ENCODE assay signal across 9 cellular contexts in the genomic region with DNA sequence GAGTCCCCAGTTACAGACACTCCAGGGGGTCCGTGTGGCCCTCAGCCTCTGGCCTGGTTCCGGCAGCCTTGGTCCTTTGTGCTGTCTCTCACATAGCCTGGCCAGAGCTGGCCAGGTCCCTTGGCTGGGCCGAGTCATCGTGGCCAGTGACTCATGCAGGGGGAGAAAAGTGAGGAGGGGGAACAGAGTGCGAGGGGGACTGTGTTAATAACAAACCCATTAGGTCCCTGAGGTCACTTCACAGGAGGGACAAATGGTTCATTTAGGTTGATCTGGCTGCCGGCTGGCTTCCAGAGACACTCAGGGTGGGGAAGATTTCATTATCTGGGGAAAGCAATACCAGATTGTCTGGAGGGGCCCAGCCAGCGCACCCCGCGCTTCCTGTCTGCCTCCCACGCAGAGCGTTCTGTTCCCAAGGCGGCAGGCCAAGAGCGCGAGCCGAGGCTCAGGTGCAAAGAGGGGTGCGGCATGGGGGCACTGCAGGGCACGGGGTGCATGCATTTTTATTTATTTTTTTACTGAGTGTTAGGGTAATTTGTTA.
DNase-seq lines count a peak whose midpoint lies in the region; ATAC-seq and TF ChIP-seq lines count a peak whose summit lies in the region.
"Had no signal": no experiment of that assay in that cellular context is flagged by ENCODE, and none has a peak within 500 bp of the region (broad histone marks: within the 10 kb centered on the region; RNA-seq: fewer than 3 reads in every experiment).

No MANE protein-coding gene starts in this region.

- H3K4me1 ChIP-seq in CD8-positive, alpha-beta memory T cell (ENCODE audit: insufficient read depth, low read length): peaks cover 58% of the 10 kb centered on the region

- H3K9me3 Mint-ChIP-seq in CD8-positive, alpha-beta memory T cell: no peaks in the 10 kb centered on the region
- H3K9me3 Mint-ChIP-seq in progenitor cell of endocrine pancreas (ENCODE audit: low read depth): no peaks in the 10 kb centered on the region

- H3K36me3 Mint-ChIP-seq in CD8-positive, alpha-beta memory T cell: no peaks in the 10 kb centered on the region
- no peaks in the 10 kb centered on the region for H3K36me3 Mint-ChIP-seq in T-helper 17 cell (ENCODE audit: low read depth)
- no peaks in the 10 kb centered on the region for H3K36me3 Mint-ChIP-seq in progenitor cell of endocrine pancreas (ENCODE audit: insufficient read depth)

- ATAC-seq in T-helper 17 cell (peak; percentile 59), HG03457 (IDR thresholded peaks at IDR 0.05; ENCODE audit: unreplicated experiment) (no peak)

- CTCF ChIA-PET in CD8-positive, alpha-beta memory T cell (lab: Charles Lee): no interaction called here

- H3K4me3 Mint-ChIP-seq in CD8-positive, alpha-beta memory T cell: peak overlapping the region in 6 of 7 donors; percentile 56 to 78 (median 70)
- H3K4me3 Mint-ChIP-seq in T-helper 17 cell: peak overlapping the region; percentile 71
- H3K4me3 Mint-ChIP-seq in progenitor cell of endocrine pancreas (ENCODE audit: low read depth): peak overlapping the region; percentile 27

- no peaks in the 10 kb centered on the region for H3K9me3 ChIP-seq in CD8-positive, alpha-beta memory T cell (ENCODE audit: low read length)
- H3K9me3 ChIP-seq in T-helper 17 cell (ENCODE audit: control insufficient read depth, low read length, poor library complexity, severe bottlenecking): no peaks in the 10 kb centered on the region

- POLR2A ChIA-PET in CD8-positive, alpha-beta memory T cell (lab: Charles Lee): interaction anchor here (1.1 kb wide), 1 partner anchor 21 kb away, joined by 4 read pairs; no protein-coding TSS in a partner anchor

- no peak for TF ChIP-seq CTCF in progenitor cell of endocrine pancreas (IDR thresholded peaks at IDR 0.05; ENCODE audit: unreplicated experiment)

- TF ChIP-seq POLR2A in erythroblast (IDR thresholded peaks at IDR 0.05; ENCODE audit: low read length): no peak

- peaks cover 36 to 50% (median 37%) of the 10 kb centered on the region in 3 donors for H3K4me1 Mint-ChIP-seq in CD8-positive, alpha-beta memory T cell
- H3K4me1 Mint-ChIP-seq in T-helper 17 cell: peaks cover 31% of the 10 kb centered on the region
- peaks cover 41% of the 10 kb centered on the region for H3K4me1 Mint-ChIP-seq in progenitor cell of endocrine pancreas (ENCODE audit: low read depth)

- H3K36me3 ChIP-seq in CD8-positive, alpha-beta memory T cell (ENCODE audit: insufficient read depth, low read length): no peaks in the 10 kb centered on the region

- H3K4me3 ChIP-seq in CD8-positive, alpha-beta memory T cell (ENCODE audit: low read length): peak overlapping the region; percentile 27

- peak in 3 of 5 donors; percentile 26 to 60 (median 54) for DNase-seq in CD8-positive, alpha-beta memory T cell
- no peak for DNase-seq in T-helper 17 cell
- peak; percentile 15 to 24 for DNase-seq in erythroblast (lab: John Stamatoyannopoulos, UW)
- no peak for DNase-seq in progenitor cell of endocrine pancreas (ENCODE audit: low spot score, unreplicated experiment)
- DNase-seq in NCI-H1105 treated with DMSO at 0.1 percent for 48 hours (lab: John Stamatoyannopoulos, UW): no peak
- DNase-seq in activated CD4-positive, CD25-positive, alpha-beta regulatory T cell (lab: John Stamatoyannopoulos, UW): no peak
- no peak for DNase-seq in NCI-H510A (lab: John Stamatoyannopoulos, UW)
- DNase-seq: T-helper 9 cell had no signal

- no peaks in the 10 kb centered on the region for H3K27me3 ChIP-seq in CD8-positive, alpha-beta memory T cell (ENCODE audit: insufficient read depth, low read length, poor library complexity, severe bottlenecking)

- no peak overlapping the region for H3K27ac ChIP-seq in CD8-positive, alpha-beta memory T cell (ENCODE audit: low read depth, low read length)

- H3K27me3 Mint-ChIP-seq in CD8-positive, alpha-beta memory T cell: no peaks in the 10 kb centered on the region
- no peaks in the 10 kb centered on the region for H3K27me3 Mint-ChIP-seq in T-helper 17 cell
- H3K27me3 Mint-ChIP-seq in progenitor cell of endocrine pancreas: no peaks in the 10 kb centered on the region

- peak overlapping the region in 6 of 8 donors; percentile 23 to 61 (median 54) for H3K27ac Mint-ChIP-seq in CD8-positive, alpha-beta memory T cell
- peak overlapping the region; percentile 88 for H3K27ac Mint-ChIP-seq in T-helper 17 cell
- peak overlapping the region; percentile 96 for H3K27ac Mint-ChIP-seq in progenitor cell of endocrine pancreas

Comparison
In these comparisons a context has a peak if more than half of its experiments do, and no peak if none do; other contexts are left out.
1. DNase-seq: peak in CD8-positive, alpha-beta memory T cell (3 of 5) and erythroblast (2 of 2); none in T-helper 17 cell (0 of 3), progenitor cell of endocrine pancreas (single experiment), NCI-H1105 treated with DMSO at 0.1 percent for 48 hours (single experiment), activated CD4-positive, CD25-positive, alpha-beta regulatory T cell (0 of 4) and NCI-H510A (single experiment).
2. Peak in every context shown above with its lines, with median percentiles within 50 percentile points of each other: H3K27ac Mint-ChIP-seq and H3K4me3 Mint-ChIP-seq.